In the genomic region with DNA sequence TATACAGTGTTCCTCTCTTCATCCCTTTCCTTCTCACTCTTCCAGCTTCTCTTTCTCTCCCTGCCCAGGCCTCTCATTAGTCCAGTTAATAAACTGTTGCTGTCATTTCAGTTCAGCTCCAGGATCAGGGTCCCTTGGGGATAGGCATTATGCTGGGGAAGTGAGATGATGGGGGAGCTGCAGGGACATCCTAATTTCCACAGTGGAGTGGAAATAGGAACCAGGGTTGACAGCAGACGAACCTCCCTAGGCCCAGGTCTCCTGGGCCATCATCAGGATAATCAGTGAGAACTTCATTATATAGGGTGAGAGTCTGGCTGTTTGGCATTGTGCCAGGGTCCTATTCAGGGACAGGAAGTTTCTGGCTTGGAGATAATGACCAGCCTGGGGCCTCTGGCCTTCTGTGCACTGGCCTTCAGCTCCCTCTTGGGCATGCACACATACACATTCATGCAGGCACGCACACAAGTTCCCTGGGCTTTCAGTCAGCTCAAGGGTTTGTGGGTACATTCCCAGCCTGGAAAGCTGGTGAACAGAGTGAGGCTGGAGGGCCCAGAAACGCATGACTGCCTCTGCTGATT, we compare ENCODE assay signal across 18 cellular contexts. TPM values are rescaled to one million over a fixed set of nuclear protein-coding genes. Genes with fewer than 3 reads are reported as not detected.
DNase-seq lines count a peak whose midpoint lies in the region; ATAC-seq and TF ChIP-seq lines count a peak whose summit lies in the region.
"Had no signal": no experiment of that assay in that cellular context is flagged by ENCODE, and none has a peak within 500 bp of the region (broad histone marks: within the 10 kb centered on the region; RNA-seq: fewer than 3 reads in every experiment).

No MANE protein-coding gene starts in this region.

- H4K20me1 ChIP-seq in BLaER1, result no peaks in the 10 kb centered on the region
- H4K20me1 ChIP-seq in OCI-LY7 (ENCODE audit: insufficient read depth, low read length), result no peaks in the 10 kb centered on the region

- H3K79me2 ChIP-seq in OCI-LY7 (ENCODE audit: insufficient read depth, low read depth, low read length), result no peaks in the 10 kb centered on the region

- no peak for TF ChIP-seq POLR2A in right lobe of liver (IDR thresholded peaks at IDR 0.05)

- H3K9ac ChIP-seq in BLaER1, result no peak overlapping the region

- ATAC-seq in activated naive CD8-positive, alpha-beta T cell treated with anti-CD3 and anti-CD28 coated beads, Interleukin-2, amount 10 ng/mL, durations not matched to agents 7 days and 5 days (ENCODE audit: low read depth), result no peak
- ATAC-seq in right lobe of liver, result peak; percentile 24 to 58 (median 28)
- ATAC-seq in CD8-positive, alpha-beta T cell, result no peak
- ATAC-seq: activated CD8-positive, alpha-beta T cell treated with anti-CD3 and anti-CD28 coated beads for 36 hours; foreskin keratinocyte; PC-3; T-helper 17 cell had no signal

- no peak for TF ChIP-seq RAD21 in Ishikawa (IDR thresholded peaks at IDR 0.05; ENCODE audit: low read depth)

- no peaks in the 10 kb centered on the region for H3K27me3 ChIP-seq in BLaER1
- no peaks in the 10 kb centered on the region for H3K27me3 ChIP-seq in right lobe of liver
- H3K27me3 ChIP-seq in CD8-positive, alpha-beta T cell (ENCODE audit: insufficient read depth, low read length), result no peaks in the 10 kb centered on the region
- H3K27me3 ChIP-seq: foreskin keratinocyte had no signal

- intact Hi-C loops in right lobe of liver (cut with DNase I), result no loop called here
- intact Hi-C loops in OCI-LY7 (cut with micrococcal nuclease; ENCODE audit: unreplicated experiment), result loop anchor here (10.0 kb wide), 1 partner anchor 324 kb away; no protein-coding TSS in a partner anchor
- intact Hi-C loops in CD8-positive, alpha-beta T cell (cut with DNase I, micrococcal nuclease), result no loop called here

- no peak for DNase-seq in activated naive CD8-positive, alpha-beta T cell treated with anti-CD3 and anti-CD28 coated beads, Interleukin-2, amount 10 ng/mL, durations not matched to agents 7 days and 5 days
- DNase-seq in right lobe of liver, result no peak
- DNase-seq in NCI-H2196 (lab: John Stamatoyannopoulos, UW; ENCODE audit: unreplicated experiment), result no peak
- no peak for DNase-seq in activated T-cell treated with anti-CD3 and anti-CD28 coated beads, Interleukin-2, amount 50 U/mL, for 24 hours
- no peak for DNase-seq in OCI-LY7 (ENCODE audit: low spot score)
- DNase-seq in CD8-positive, alpha-beta T cell, result no peak
- DNase-seq: activated CD8-positive, alpha-beta T cell treated with anti-CD3 and anti-CD28 coated beads for 36 hours; activated naive CD4-positive, alpha-beta T cell treated with Interleukin-2 at 50 U/mL for 16 hours; foreskin keratinocyte; left cardiac atrium; occipital lobe; PC-3; stimulated activated CD4-positive, alpha-beta T cell treated with anti-CD3 and anti-CD28 coated beads, Interleukin-1b, Interleukin-23, amount 100 ng/mL, for 48 hours; stimulated activated naive CD4-positive, alpha-beta T cell; T-helper 17 cell had no signal

- H3K4me2 ChIP-seq in BLaER1 (peak overlapping the region; percentile 27; the same call in 1 of the 2 replicates), OCI-LY7 (ENCODE audit: low read length) (no peak overlapping the region)

- H3K9me3 ChIP-seq in BLaER1 (peaks cover 4% of the 10 kb centered on the region; the same call in 1 of the 2 replicates), right lobe of liver (no peaks in the 10 kb centered on the region), OCI-LY7 (ENCODE audit: low read length) (no peaks in the 10 kb centered on the region)
- H3K9me3 ChIP-seq in CD8-positive, alpha-beta T cell (ENCODE audit: low read length), result no peaks in the 10 kb centered on the region

- no TSS peak for BruUV-seq in OCI-LY7 (replicated peaks; lab: Mats Ljungman, UMichigan)

- no peaks in the 10 kb centered on the region for H3K27me3 Mint-ChIP-seq in activated naive CD8-positive, alpha-beta T cell treated with anti-CD3 and anti-CD28 coated beads, Interleukin-2, amount 10 ng/mL, durations not matched to agents 7 days and 5 days
- no peaks in the 10 kb centered on the region for H3K27me3 Mint-ChIP-seq in activated T-cell treated with anti-CD3 and anti-CD28 coated beads, Interleukin-2, amount 50 U/mL, for 24 hours
- no peaks in the 10 kb centered on the region for H3K27me3 Mint-ChIP-seq in CD8-positive, alpha-beta T cell (ENCODE audit: low read depth)
- H3K27me3 Mint-ChIP-seq: activated CD8-positive, alpha-beta T cell treated with anti-CD3 and anti-CD28 coated beads for 36 hours; B cell; T-helper 17 cell had no signal

- H3K36me3 Mint-ChIP-seq in activated naive CD8-positive, alpha-beta T cell treated with anti-CD3 and anti-CD28 coated beads, Interleukin-2, amount 10 ng/mL, durations not matched to agents 7 days and 5 days, result no peaks in the 10 kb centered on the region
- no peaks in the 10 kb centered on the region for H3K36me3 Mint-ChIP-seq in activated T-cell treated with anti-CD3 and anti-CD28 coated beads, Interleukin-2, amount 50 U/mL, for 24 hours (ENCODE audit: low read depth)
- no peaks in the 10 kb centered on the region for H3K36me3 Mint-ChIP-seq in CD8-positive, alpha-beta T cell

- H3K4me1 ChIP-seq in BLaER1 (peaks cover 32% of the 10 kb centered on the region), right lobe of liver (no peaks in the 10 kb centered on the region), OCI-LY7 (ENCODE audit: insufficient read depth, low read length, poor library complexity, severe bottlenecking) (peaks cover 11% of the 10 kb centered on the region)
- H3K4me1 ChIP-seq in CD8-positive, alpha-beta T cell (ENCODE audit: insufficient read depth, low read length), result no peaks in the 10 kb centered on the region
- H3K4me1 ChIP-seq: foreskin keratinocyte had no signal

- no peaks in the 10 kb centered on the region for H3K9me2 ChIP-seq in OCI-LY7 (ENCODE audit: insufficient read depth, low read length)

- no peak overlapping the region for H3K4me3 Mint-ChIP-seq in activated naive CD8-positive, alpha-beta T cell treated with anti-CD3 and anti-CD28 coated beads, Interleukin-2, amount 10 ng/mL, durations not matched to agents 7 days and 5 days
- H3K4me3 Mint-ChIP-seq in activated T-cell treated with anti-CD3 and anti-CD28 coated beads, Interleukin-2, amount 50 U/mL, for 24 hours, result no peak overlapping the region
- no peak overlapping the region for H3K4me3 Mint-ChIP-seq in CD8-positive, alpha-beta T cell
- H3K4me3 Mint-ChIP-seq: activated CD8-positive, alpha-beta T cell treated with anti-CD3 and anti-CD28 coated beads for 36 hours; B cell; T-helper 17 cell had no signal

- CTCF ChIA-PET in OCI-LY7 (lab: Charles Lee; ENCODE audit: unreplicated experiment), result no interaction called here
- CTCF ChIA-PET in CD8-positive, alpha-beta T cell (lab: Charles Lee), result interaction anchor here (1.2 to 5.1 kb wide), 2 partner anchors 14 to 342 kb away, joined by 5 to 31 read pairs; a partner anchor contains a TSS

- H3K4me3 ChIP-seq in BLaER1 (no peak overlapping the region), right lobe of liver (no peak overlapping the region), OCI-LY7 (ENCODE audit: low read depth, low read length, poor library complexity, severe bottlenecking) (no peak overlapping the region)
- H3K4me3 ChIP-seq in CD8-positive, alpha-beta T cell (ENCODE audit: low read depth, low read length), result no peak overlapping the region

- no peak for TF ChIP-seq EP300 in Ishikawa (IDR thresholded peaks at IDR 0.05; ENCODE audit: borderline replicate concordance)

- H3K36me3 ChIP-seq in BLaER1 (no peaks in the 10 kb centered on the region), right lobe of liver (no peaks in the 10 kb centered on the region), OCI-LY7 (ENCODE audit: insufficient read depth, low read length) (no peaks in the 10 kb centered on the region)
- H3K36me3 ChIP-seq in CD8-positive, alpha-beta T cell (ENCODE audit: insufficient read depth, low read length), result no peaks in the 10 kb centered on the region

- H2AFZ ChIP-seq in OCI-LY7 (ENCODE audit: low read length), result no peak overlapping the region

- 58% methylated on average over 2 of the region's 3 CpGs for WGBS in right lobe of liver (ENCODE audit: insufficient coverage, low coverage, low lambda C conversion rate, missing lambda C conversion rate)

- H3K4me1 Mint-ChIP-seq in activated naive CD8-positive, alpha-beta T cell treated with anti-CD3 and anti-CD28 coated beads, Interleukin-2, amount 10 ng/mL, durations not matched to agents 7 days and 5 days, result peaks cover 6% of the 10 kb centered on the region
- no peaks in the 10 kb centered on the region for H3K4me1 Mint-ChIP-seq in activated T-cell treated with anti-CD3 and anti-CD28 coated beads, Interleukin-2, amount 50 U/mL, for 24 hours (ENCODE audit: low read depth)
- H3K4me1 Mint-ChIP-seq in CD8-positive, alpha-beta T cell (ENCODE audit: low read depth), result no peaks in the 10 kb centered on the region

- H3K9me3 Mint-ChIP-seq in activated naive CD8-positive, alpha-beta T cell treated with anti-CD3 and anti-CD28 coated beads, Interleukin-2, amount 10 ng/mL, durations not matched to agents 7 days and 5 days, result no peaks in the 10 kb centered on the region
- no peaks in the 10 kb centered on the region for H3K9me3 Mint-ChIP-seq in activated T-cell treated with anti-CD3 and anti-CD28 coated beads, Interleukin-2, amount 50 U/mL, for 24 hours
- H3K9me3 Mint-ChIP-seq in CD8-positive, alpha-beta T cell, result no peaks in the 10 kb centered on the region
- H3K9me3 Mint-ChIP-seq: activated CD8-positive, alpha-beta T cell treated with anti-CD3 and anti-CD28 coated beads for 36 hours had no signal

- H3K27ac ChIP-seq in BLaER1 (no peak overlapping the region), right lobe of liver (no peak overlapping the region), OCI-LY7 (ENCODE audit: low read depth, low read length, poor library complexity, severe bottlenecking) (no peak overlapping the region)
- H3K27ac ChIP-seq in CD8-positive, alpha-beta T cell (ENCODE audit: low read depth, low read length), result no peak overlapping the region
- H3K27ac ChIP-seq: foreskin keratinocyte had no signal

- peak overlapping the region; percentile 15 for H3K27ac Mint-ChIP-seq in activated naive CD8-positive, alpha-beta T cell treated with anti-CD3 and anti-CD28 coated beads, Interleukin-2, amount 10 ng/mL, durations not matched to agents 7 days and 5 days
- no peak overlapping the region for H3K27ac Mint-ChIP-seq in activated T-cell treated with anti-CD3 and anti-CD28 coated beads, Interleukin-2, amount 50 U/mL, for 24 hours
- H3K27ac Mint-ChIP-seq in CD8-positive, alpha-beta T cell, result no peak overlapping the region
- H3K27ac Mint-ChIP-seq: activated CD8-positive, alpha-beta T cell treated with anti-CD3 and anti-CD28 coated beads for 36 hours; B cell; T-helper 17 cell had no signal

- POLR2A ChIA-PET in activated naive CD8-positive, alpha-beta T cell treated with anti-CD3 and anti-CD28 coated beads, Interleukin-2, amount 10 ng/mL, durations not matched to agents 7 days and 5 days (lab: Charles Lee), result interaction anchor here (1.6 kb wide), 1 partner anchor 12 kb away, joined by 3 read pairs; no protein-coding TSS in a partner anchor
- POLR2A ChIA-PET in OCI-LY7 (lab: Charles Lee), result no interaction called here
- POLR2A ChIA-PET in CD8-positive, alpha-beta T cell (lab: Charles Lee), result no interaction called here

- no peak for TF ChIP-seq CTCF in right lobe of liver (IDR thresholded peaks at IDR 0.05)
- TF ChIP-seq CTCF in OCI-LY7 (conservative IDR thresholded peaks at IDR 0.05; ENCODE audit: low read length), result no peak
- TF ChIP-seq CTCF in CD8-positive, alpha-beta T cell (IDR thresholded peaks at IDR 0.05), result no peak

RNA-seq across cellular contexts. Expression of a gene that starts 14.0 kb away (rescaled TPM):
- 10 to 100 TPM; 15.3 to 21.4 TPM for total RNA-seq in activated naive CD8-positive, alpha-beta T cell treated with anti-CD3 and anti-CD28 coated beads, Interleukin-2, amount 10 ng/mL, durations not matched to agents 7 days and 5 days
- total RNA-seq in right lobe of liver (1 to 10 TPM; 3.4 to 7.2 (median 5.0) TPM), OCI-LY7 (2022) (16.7 and 22.3 TPM in 2 replicates)
- 11.6 and 11.9 TPM in 2 replicates for total RNA-seq in OCI-LY7 (2014; rRNA removed; shearing (Covaris generic))
- 10 to 100 TPM; 13.1 to 13.8 TPM for total RNA-seq in CD8-positive, alpha-beta T cell

Comparison
In these comparisons a context has a peak if more than half of its experiments do, and no peak if none do; other contexts are left out.
1. ATAC-seq: peak in right lobe of liver (4 of 4); none in activated naive CD8-positive, alpha-beta T cell treated with anti-CD3 and anti-CD28 coated beads, Interleukin-2, amount 10 ng/mL, durations not matched to agents 7 days and 5 days (single experiment) and CD8-positive, alpha-beta T cell (single experiment).